ENCODE assay signal across 20 cellular contexts in the genomic region with DNA sequence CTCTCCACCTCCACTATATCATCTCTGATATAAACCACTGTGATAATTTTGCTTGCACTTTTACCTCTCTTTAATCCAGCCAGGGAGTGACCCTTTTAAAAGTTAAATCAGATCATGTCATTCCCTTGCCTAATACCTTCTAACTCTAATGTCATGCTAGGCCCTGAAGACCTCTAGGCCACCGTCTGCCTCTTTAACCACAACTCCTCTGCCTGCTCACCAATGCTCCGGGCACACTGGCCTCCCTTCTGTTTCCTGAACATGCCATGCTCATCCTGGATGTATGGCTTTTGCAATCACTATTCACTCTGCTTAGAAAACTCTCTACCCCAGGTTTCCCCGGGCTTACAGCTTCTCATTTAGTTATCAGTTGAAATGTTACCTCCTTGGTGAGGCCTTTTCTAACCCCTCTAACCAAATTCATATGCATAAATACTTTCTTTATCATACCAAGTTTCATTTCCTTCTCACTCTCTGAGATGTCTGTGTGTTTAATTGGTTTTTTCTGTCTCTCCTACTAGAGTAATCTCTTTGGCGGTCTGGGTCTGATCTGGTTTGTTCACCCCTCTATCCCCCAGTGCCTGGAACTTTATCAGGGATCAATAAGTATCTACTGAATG.
DNase-seq lines count a peak whose midpoint lies in the region; ATAC-seq, FAIRE-seq and TF ChIP-seq lines count a peak whose summit lies in the region.
"Had no signal": no experiment of that assay in that cellular context is flagged by ENCODE, and none has a peak within 500 bp of the region (broad histone marks: within the 10 kb centered on the region; RNA-seq: fewer than 3 reads in every experiment).

No MANE protein-coding gene starts in this region.

- H3K27me3 ChIP-seq in CD4-positive, CD25-positive, alpha-beta regulatory T cell (ENCODE audit: control insufficient read depth, insufficient read depth, low read length), result no peaks in the 10 kb centered on the region
- no peaks in the 10 kb centered on the region for H3K27me3 ChIP-seq in pancreas
- H3K27me3 ChIP-seq: sigmoid colon, vagina had no signal

- H3K27ac ChIP-seq in CD4-positive, CD25-positive, alpha-beta regulatory T cell (ENCODE audit: insufficient read depth, low read length, poor library complexity, severe bottlenecking), result no peak overlapping the region
- no peak overlapping the region for H3K27ac ChIP-seq in pancreas
- H3K27ac ChIP-seq: parathyroid adenoma, sigmoid colon, vagina had no signal

- no peak overlapping the region for H3K4me3 ChIP-seq in CD4-positive, CD25-positive, alpha-beta regulatory T cell (ENCODE audit: low read depth, low read length)
- no peak overlapping the region for H3K4me3 ChIP-seq in pancreas
- H3K4me3 ChIP-seq: sigmoid colon, vagina had no signal

- FAIRE-seq in pancreas (lab: Jason Lieb, UNC), result no peak
- FAIRE-seq: endothelial cell of umbilical vein had no signal

- H3K4me3 Mint-ChIP-seq in CD4-positive, CD25-positive, alpha-beta regulatory T cell, result no peak overlapping the region
- no peak overlapping the region for H3K4me3 Mint-ChIP-seq in activated naive CD8-positive, alpha-beta T cell treated with anti-CD3 and anti-CD28 coated beads, Interleukin-2, amount 50 U/mL, for 24 hours
- H3K4me3 Mint-ChIP-seq: natural killer cell; T-helper 1 cell treated with Interleukin-12 subunit alpha and Interleukin-12 subunit beta and Interleukin-4 antibody, amounts not matched to agents 30 μg/mL and 1 μg/mL, for 36 hours; WTC11 had no signal

- ATAC-seq in CD4-positive, CD25-positive, alpha-beta regulatory T cell (ENCODE audit: low read depth in 2 of 2), result peak in 1 of 2 donors; percentile 31
- ATAC-seq in GM18508 (IDR thresholded peaks at IDR 0.05; ENCODE audit: insufficient read depth, unreplicated experiment), result peak; percentile 65
- ATAC-seq in activated naive CD8-positive, alpha-beta T cell treated with anti-CD3 and anti-CD28 coated beads, Interleukin-2, amount 50 U/mL, for 24 hours, result peak; percentile 48
- ATAC-seq in GM21576 (IDR thresholded peaks at IDR 0.05; ENCODE audit: unreplicated experiment), result no peak
- ATAC-seq in pancreas, result no peak
- ATAC-seq: natural killer cell, WTC11 had no signal

- no peaks in the 10 kb centered on the region for H3K9me3 ChIP-seq in CD4-positive, CD25-positive, alpha-beta regulatory T cell (ENCODE audit: control insufficient read depth in 2 of 2, low read length in 2 of 2)
- H3K9me3 ChIP-seq in pancreas, result no peaks in the 10 kb centered on the region
- H3K9me3 ChIP-seq: sigmoid colon, vagina had no signal

- no peaks in the 10 kb centered on the region for H3K36me3 Mint-ChIP-seq in CD4-positive, CD25-positive, alpha-beta regulatory T cell
- no peaks in the 10 kb centered on the region for H3K36me3 Mint-ChIP-seq in activated naive CD8-positive, alpha-beta T cell treated with anti-CD3 and anti-CD28 coated beads, Interleukin-2, amount 50 U/mL, for 24 hours (ENCODE audit: low read depth)
- H3K36me3 Mint-ChIP-seq: natural killer cell, WTC11 had no signal

- peaks cover 13 to 40% (median 30%) of the 10 kb centered on the region in 4 donors for H3K4me1 Mint-ChIP-seq in CD4-positive, CD25-positive, alpha-beta regulatory T cell
- H3K4me1 Mint-ChIP-seq in activated naive CD8-positive, alpha-beta T cell treated with anti-CD3 and anti-CD28 coated beads, Interleukin-2, amount 50 U/mL, for 24 hours, result peaks cover 36% of the 10 kb centered on the region

- intact Hi-C loops in pancreas (cut with DNase I), result no loop called here

- DNase-seq in CD4-positive, CD25-positive, alpha-beta regulatory T cell, result peak in 1 of 3 donors; percentile 17
- peak; percentile 59 for DNase-seq in NCI-H82 treated with DMSO at 0.1 percent for 48 hours (lab: John Stamatoyannopoulos, UW; ENCODE audit: unreplicated experiment)
- no peak for DNase-seq in activated naive CD8-positive, alpha-beta T cell treated with anti-CD3 and anti-CD28 coated beads, Interleukin-2, amount 50 U/mL, for 24 hours
- no peak for DNase-seq in NCI-H510A (lab: John Stamatoyannopoulos, UW)
- no peak for DNase-seq in pancreas
- no peak for DNase-seq in NCI-H1436 treated with DMSO at 0.1 percent for 48 hours (lab: John Stamatoyannopoulos, UW)
- DNase-seq: hypothalamus, mesenchymal stem cell, natural killer cell, NCI-H226, Right ventricle myocardium superior, sigmoid colon, substantia nigra had no signal

- WGBS in pancreas, 2 donors, result 90 to 99% methylated on average over 4 of the region's 4 CpGs

- H3K36me3 ChIP-seq in CD4-positive, CD25-positive, alpha-beta regulatory T cell (ENCODE audit: control insufficient read depth, insufficient read depth, low read length), result no peaks in the 10 kb centered on the region
- no peaks in the 10 kb centered on the region for H3K36me3 ChIP-seq in pancreas
- H3K36me3 ChIP-seq: sigmoid colon, vagina had no signal

- H3K27me3 Mint-ChIP-seq in CD4-positive, CD25-positive, alpha-beta regulatory T cell, result no peaks in the 10 kb centered on the region
- H3K27me3 Mint-ChIP-seq in activated naive CD8-positive, alpha-beta T cell treated with anti-CD3 and anti-CD28 coated beads, Interleukin-2, amount 50 U/mL, for 24 hours, result peaks cover 16% of the 10 kb centered on the region

- TF ChIP-seq CTCF in pancreas (IDR thresholded peaks at IDR 0.05), result no peak

- peaks cover 0 to 3% (median 0%) of the 10 kb centered on the region in 7 donors for H3K9me3 Mint-ChIP-seq in CD4-positive, CD25-positive, alpha-beta regulatory T cell
- H3K9me3 Mint-ChIP-seq in activated naive CD8-positive, alpha-beta T cell treated with anti-CD3 and anti-CD28 coated beads, Interleukin-2, amount 50 U/mL, for 24 hours, result no peaks in the 10 kb centered on the region
- H3K9me3 Mint-ChIP-seq: natural killer cell; T-helper 1 cell treated with Interleukin-12 subunit alpha and Interleukin-12 subunit beta and Interleukin-4 antibody, amounts not matched to agents 30 μg/mL and 1 μg/mL, for 36 hours had no signal

- H3K4me1 ChIP-seq in CD4-positive, CD25-positive, alpha-beta regulatory T cell (ENCODE audit: control insufficient read depth, insufficient read depth, low read length, poor library complexity, severe bottlenecking), result peaks cover 18% of the 10 kb centered on the region
- H3K4me1 ChIP-seq in pancreas, result no peaks in the 10 kb centered on the region
- H3K4me1 ChIP-seq: parathyroid adenoma, sigmoid colon, vagina had no signal

- peak overlapping the region in 2 of 3 donors; percentile 22 to 35 for H3K27ac Mint-ChIP-seq in CD4-positive, CD25-positive, alpha-beta regulatory T cell
- peak overlapping the region; percentile 6 for H3K27ac Mint-ChIP-seq in activated naive CD8-positive, alpha-beta T cell treated with anti-CD3 and anti-CD28 coated beads, Interleukin-2, amount 50 U/mL, for 24 hours
- H3K27ac Mint-ChIP-seq: T-helper 1 cell treated with Interleukin-12 subunit alpha and Interleukin-12 subunit beta and Interleukin-4 antibody, amounts not matched to agents 30 μg/mL and 1 μg/mL, for 36 hours; WTC11 had no signal

Comparison
In these comparisons a context has a peak if more than half of its experiments do, and no peak if none do; other contexts are left out.
1. ATAC-seq: peak in GM18508 (single experiment) and activated naive CD8-positive, alpha-beta T cell treated with anti-CD3 and anti-CD28 coated beads, Interleukin-2, amount 50 U/mL, for 24 hours (single experiment); none in GM21576 (single experiment) and pancreas (0 of 4).